In genomic region chr7:37921340-37921805, GRCh38 we compare ENCODE assay signal across 8 cellular contexts. TPM values are rescaled to one million over a fixed set of nuclear protein-coding genes. Genes with fewer than 3 reads are reported as not detected.
DNase-seq lines count a peak whose midpoint lies in the region; ATAC-seq and TF ChIP-seq lines count a peak whose summit lies in the region.

No MANE protein-coding gene starts in this region.

- H3K4me1 ChIP-seq in GM23248 (ENCODE audit: insufficient read depth), result no peaks in the 10 kb centered on the region
- peaks cover 3 to 42% (median 27%) of the 10 kb centered on the region in 9 donors for H3K4me1 ChIP-seq in heart right ventricle

- TF ChIP-seq CTCF in NB4 (IDR thresholded peaks at IDR 0.05; ENCODE audit: low read depth, low read length) (peak; percentile 38), heart right ventricle (IDR thresholded peaks at IDR 0.05) (peak in 4 of 9 donors; percentile 9 to 46 (median 32)), progenitor cell of endocrine pancreas (IDR thresholded peaks at IDR 0.05; ENCODE audit: unreplicated experiment) (peak; percentile 34)

- intact Hi-C loops in heart right ventricle (cut with DNase I), result loop anchor here in 1 of 10 donors (10.0 kb wide), 1 partner anchor 63 kb away; no protein-coding TSS in a partner anchor

- peak overlapping the region; percentile 55 for H3K4me3 Mint-ChIP-seq in activated CD8-positive, alpha-beta memory T cell treated with anti-CD3 and anti-CD28 coated beads, Interleukin-2, amount 10 ng/mL, durations not matched to agents 7 days and 5 days
- peak overlapping the region; percentile 73 for H3K4me3 Mint-ChIP-seq in progenitor cell of endocrine pancreas (ENCODE audit: low read depth)

- H3K36me3 Mint-ChIP-seq in activated CD8-positive, alpha-beta memory T cell treated with anti-CD3 and anti-CD28 coated beads, Interleukin-2, amount 10 ng/mL, durations not matched to agents 7 days and 5 days, result no peaks in the 10 kb centered on the region
- H3K36me3 Mint-ChIP-seq in progenitor cell of endocrine pancreas (ENCODE audit: insufficient read depth), result peaks cover 1% of the 10 kb centered on the region

- H3K27me3 Mint-ChIP-seq in activated CD8-positive, alpha-beta memory T cell treated with anti-CD3 and anti-CD28 coated beads, Interleukin-2, amount 10 ng/mL, durations not matched to agents 7 days and 5 days, result peaks cover 61% of the 10 kb centered on the region
- peaks cover 66% of the 10 kb centered on the region for H3K27me3 Mint-ChIP-seq in progenitor cell of endocrine pancreas

- in situ Hi-C loops in GM23248 (cut with MboI), result loop anchor here (25.0 kb wide), 1 partner anchor 416 kb away; no protein-coding TSS in a partner anchor

- no peaks in the 10 kb centered on the region for H3K9me3 Mint-ChIP-seq in activated CD8-positive, alpha-beta memory T cell treated with anti-CD3 and anti-CD28 coated beads, Interleukin-2, amount 10 ng/mL, durations not matched to agents 7 days and 5 days (ENCODE audit: low read depth)
- H3K9me3 Mint-ChIP-seq in progenitor cell of endocrine pancreas (ENCODE audit: low read depth), result peaks cover 8% of the 10 kb centered on the region

- H3K36me3 ChIP-seq in GM23248 (ENCODE audit: low read depth) (no peaks in the 10 kb centered on the region), heart right ventricle (no peaks in the 10 kb centered on the region)

- H3K9ac ChIP-seq in GM23248, result no peak overlapping the region

- H3K27ac Mint-ChIP-seq in activated CD8-positive, alpha-beta memory T cell treated with anti-CD3 and anti-CD28 coated beads, Interleukin-2, amount 10 ng/mL, durations not matched to agents 7 days and 5 days, result no peak overlapping the region
- no peak overlapping the region for H3K27ac Mint-ChIP-seq in progenitor cell of endocrine pancreas

- TF ChIP-seq POLR2A in NB4 (IDR thresholded peaks at IDR 0.05; ENCODE audit: extremely low read depth, insufficient read length), result peak; percentile 74

- H3K27ac ChIP-seq in GM23248 (no peak overlapping the region), heart right ventricle (peak overlapping the region; percentile 75 to 92 (median 89))

- WGBS in GM23248 (ENCODE audit: low coverage in 1 of 2, low lambda C conversion rate in 2 of 2, missing lambda C conversion rate in 2 of 2), 2 experiments, result 4 to 6% methylated on average over 15 to 17 of the region's 17 CpGs
- WGBS in heart right ventricle, 2 donors, result 1 to 2% methylated on average over 17 of the region's 17 CpGs

- no peaks in the 10 kb centered on the region for H3F3A ChIP-seq in GM23248 (ENCODE audit: insufficient read depth)

- peak overlapping the region; percentile 25 for H3K4me2 ChIP-seq in GM23248 (ENCODE audit: unreplicated experiment)

- H3K79me2 ChIP-seq in GM23248 (ENCODE audit: insufficient read depth), result no peaks in the 10 kb centered on the region

- H3K4me3 ChIP-seq in GM23248 (peak overlapping the region; percentile 61; the same call in 1 of the 2 replicates), NB4 (ENCODE audit: low read depth, low read length) (peak overlapping the region; percentile 70), heart right ventricle (peak overlapping the region; percentile 49 to 87 (median 77))

- H3K4me1 Mint-ChIP-seq in activated CD8-positive, alpha-beta memory T cell treated with anti-CD3 and anti-CD28 coated beads, Interleukin-2, amount 10 ng/mL, durations not matched to agents 7 days and 5 days, result peaks cover 12% of the 10 kb centered on the region
- H3K4me1 Mint-ChIP-seq in progenitor cell of endocrine pancreas (ENCODE audit: low read depth), result peaks cover 6% of the 10 kb centered on the region

- H3K27me3 ChIP-seq in GM23248 (replicated peaks; ENCODE audit: insufficient read depth) (peaks cover 26% of the 10 kb centered on the region), heart right ventricle (peaks cover 0 to 59% (median 11%) of the 10 kb centered on the region in 7 donors)

- ATAC-seq in activated CD8-positive, alpha-beta memory T cell treated with anti-CD3 and anti-CD28 coated beads, Interleukin-2, amount 10 ng/mL, durations not matched to agents 7 days and 5 days, result peak; percentile 68
- peak; percentile 36 to 85 (median 72) for ATAC-seq in heart right ventricle

- H4K20me1 ChIP-seq in GM23248 (ENCODE audit: insufficient read depth), result no peaks in the 10 kb centered on the region

- peak; percentile 46 for DNase-seq in NCI-H748 (lab: John Stamatoyannopoulos, UW; ENCODE audit: unreplicated experiment)
- DNase-seq in NCI-H748 treated with DMSO at 0.1 percent for 48 hours (lab: John Stamatoyannopoulos, UW), result no peak
- peak; percentile 13 for DNase-seq in GM23248
- peak; percentile 87 for DNase-seq in NB4 (ENCODE audit: low read depth)
- DNase-seq in activated CD8-positive, alpha-beta memory T cell treated with anti-CD3 and anti-CD28 coated beads, Interleukin-2, amount 10 ng/mL, durations not matched to agents 7 days and 5 days, result peak; percentile 45
- DNase-seq in heart right ventricle, result no peak
- peak; percentile 10 for DNase-seq in progenitor cell of endocrine pancreas (ENCODE audit: low spot score, unreplicated experiment)
- no peak for DNase-seq in NCI-H2227 treated with DMSO at 0.1 percent for 48 hours (lab: John Stamatoyannopoulos, UW)

- no peaks in the 10 kb centered on the region for H3K9me2 ChIP-seq in GM23248 (ENCODE audit: insufficient read depth)

- H2AFZ ChIP-seq in GM23248, result peak overlapping the region; percentile 35; the same call in 1 of the 2 replicates

- CTCF ChIA-PET in activated CD8-positive, alpha-beta memory T cell treated with anti-CD3 and anti-CD28 coated beads, Interleukin-2, amount 10 ng/mL, durations not matched to agents 7 days and 5 days (lab: Charles Lee), result no interaction called here

- no peaks in the 10 kb centered on the region for H3K9me3 ChIP-seq in GM23248 (ENCODE audit: low read depth)
- H3K9me3 ChIP-seq in heart right ventricle, result peaks cover 0 to 18% (median 10%) of the 10 kb centered on the region in 11 donors

RNA-seq across cellular contexts. Expression of gene EPDR1, which starts 0.9 kb away (rescaled TPM):
- 1.5 and 5.2 TPM in 2 replicates for total RNA-seq in GM23248 (2014; rRNA removed; shearing (Covaris generic))
- polyA plus RNA-seq in GM23248 (2016; fragmentation: Nextera tagmentation; extraction: Ambion mirVana) (2.0 and 2.5 TPM in 2 replicates), heart right ventricle (10 to 100 TPM in 1 of 2 donors, 1 to 10 TPM in 1; 7.8 to 10.2 TPM)
- total RNA-seq in activated CD8-positive, alpha-beta memory T cell treated with anti-CD3 and anti-CD28 coated beads, Interleukin-2, amount 10 ng/mL, durations not matched to agents 7 days and 5 days, result 1 to 10 TPM in 1 of 2 experiments, under 1 TPM in 1; 0.93 to 1.1 TPM
- total RNA-seq in heart right ventricle (10 to 100 TPM; 33.9 to 75.0 (median 59.3) TPM), progenitor cell of endocrine pancreas (1.8 and 2.8 TPM in 2 replicates)

RNA-seq across cellular contexts. Expression of gene SFRP4, which starts 4.8 kb away (rescaled TPM):
- 0.13 and 0.32 TPM in 2 replicates for total RNA-seq in GM23248 (2014; rRNA removed; shearing (Covaris generic))
- polyA plus RNA-seq in GM23248 (2016; fragmentation: Nextera tagmentation; extraction: Ambion mirVana), result 0.21 and 0.72 TPM in 2 replicates
- total RNA-seq in activated CD8-positive, alpha-beta memory T cell treated with anti-CD3 and anti-CD28 coated beads, Interleukin-2, amount 10 ng/mL, durations not matched to agents 7 days and 5 days, result not detected
- total RNA-seq in heart right ventricle, result 1 to 10 TPM in 8 of 10 donors, under 1 TPM in 2; 0.23 to 9.9 (median 3.4) TPM
- polyA plus RNA-seq in heart right ventricle, result under 1 TPM; 0.20 to 0.22 TPM
- not detected in 2 replicates for total RNA-seq in progenitor cell of endocrine pancreas

Comparison
In these comparisons a context has a peak if more than half of its experiments do, and no peak if none do; other contexts are left out.
1. DNase-seq: peak in NCI-H748 (single experiment), GM23248 (single experiment), NB4 (single experiment), activated CD8-positive, alpha-beta memory T cell treated with anti-CD3 and anti-CD28 coated beads, Interleukin-2, amount 10 ng/mL, durations not matched to agents 7 days and 5 days (single experiment) and progenitor cell of endocrine pancreas (single experiment); none in NCI-H748 treated with DMSO at 0.1 percent for 48 hours (single experiment), heart right ventricle (0 of 2) and NCI-H2227 treated with DMSO at 0.1 percent for 48 hours (single experiment).
2. Peak in every context shown above with its lines, with median percentiles within 50 percentile points of each other: H3K4me3 ChIP-seq.